In genomic region chr10:88913157-88913556, GRCh38 we compare ENCODE assay signal across 12 cellular contexts. TPM values are rescaled to one million over a fixed set of nuclear protein-coding genes. Genes with fewer than 3 reads are reported as not detected.
A peak's percentile ranks its signal among the peaks of the same experiment; 100 is the strongest.
DNase-seq lines count a peak whose midpoint lies in the region; ATAC-seq and TF ChIP-seq lines count a peak whose summit lies in the region.
"Had no signal": no experiment of that assay in that cellular context is flagged by ENCODE, and none has a peak within 500 bp of the region (broad histone marks: within the 10 kb centered on the region; RNA-seq: fewer than 3 reads in every experiment).

No MANE protein-coding gene starts in this region.

- TF ChIP-seq EP300 in gastroesophageal sphincter (IDR thresholded peaks at IDR 0.05) (no peak), sigmoid colon (IDR thresholded peaks at IDR 0.05) (no peak)

- no peaks in the 10 kb centered on the region for H3K36me3 ChIP-seq in HAP-1 (replicated peaks)
- no peaks in the 10 kb centered on the region for H3K36me3 ChIP-seq in gastroesophageal sphincter
- H3K36me3 ChIP-seq in sigmoid colon: no peaks in the 10 kb centered on the region
- H3K36me3 ChIP-seq: thoracic aorta had no signal

- TF ChIP-seq CTCF in gastroesophageal sphincter (IDR thresholded peaks at IDR 0.05): no peak
- no peak for TF ChIP-seq CTCF in sigmoid colon (IDR thresholded peaks at IDR 0.05)

- peak; percentile 77 for ATAC-seq in gastroesophageal sphincter
- ATAC-seq in GM21737 (IDR thresholded peaks at IDR 0.05; ENCODE audit: unreplicated experiment): no peak
- ATAC-seq in HG03108 (IDR thresholded peaks at IDR 0.05; ENCODE audit: unreplicated experiment): no peak

- TF ChIP-seq POLR2A in gastroesophageal sphincter (IDR thresholded peaks at IDR 0.05): no peak
- TF ChIP-seq POLR2A in sigmoid colon (IDR thresholded peaks at IDR 0.05): no peak

- no peaks in the 10 kb centered on the region for H3K27me3 ChIP-seq in HAP-1 (ENCODE audit: low read depth)
- H3K27me3 ChIP-seq in gastroesophageal sphincter: no peaks in the 10 kb centered on the region
- H3K27me3 ChIP-seq in sigmoid colon: no peaks in the 10 kb centered on the region

- no peak overlapping the region for H3K4me3 ChIP-seq in HAP-1
- H3K4me3 ChIP-seq in gastroesophageal sphincter: no peak overlapping the region
- H3K4me3 ChIP-seq in sigmoid colon: no peak overlapping the region
- H3K4me3 ChIP-seq: coronary artery, thoracic aorta had no signal

- peaks cover 9% of the 10 kb centered on the region for H3K4me1 ChIP-seq in HAP-1
- H3K4me1 ChIP-seq in gastroesophageal sphincter: peaks cover 0 to 11% (median 0%) of the 10 kb centered on the region in 3 donors
- H3K4me1 ChIP-seq in sigmoid colon: peaks cover 0 to 5% (median 0%) of the 10 kb centered on the region in 4 donors

- H3K27ac ChIP-seq in gastroesophageal sphincter (peak overlapping the region in 3 of 4 donors; percentile 13 to 64 (median 60)), sigmoid colon (peak overlapping the region; percentile 14 to 43 (median 32))
- H3K27ac ChIP-seq: thoracic aorta had no signal

- intact Hi-C loops in sigmoid colon (cut with DNase I): no loop called here

- in situ Hi-C loops in HAP-1 (cut with MboI; ENCODE audit: low sequenced_read_pairs): no loop called here

- WGBS in gastroesophageal sphincter (ENCODE audit: low coverage in 1 of 2), 2 donors: 43 to 82% methylated on average over 6 to 7 of the region's 9 CpGs
- 77 to 80% methylated on average over 9 of the region's 9 CpGs for whole genome bisulfite sequencing in sigmoid colon, 2 donors

- DNase-seq in HAP-1 (ENCODE audit: low spot score in 2 of 2): peak; percentile 76 to 86
- peak; percentile 31 for DNase-seq in NCI-H345 treated with DMSO at 0.1 percent for 48 hours (lab: John Stamatoyannopoulos, UW; ENCODE audit: unreplicated experiment)
- peak; percentile 67 for DNase-seq in sigmoid colon
- DNase-seq in HuH-7.5 (ENCODE audit: low spot score): no peak
- DNase-seq in T-helper 9 cell: no peak
- DNase-seq: CD4-positive, alpha-beta T cell; hypothalamus had no signal

- H3K9me3 ChIP-seq in HAP-1: no peaks in the 10 kb centered on the region
- no peaks in the 10 kb centered on the region for H3K9me3 ChIP-seq in gastroesophageal sphincter
- no peaks in the 10 kb centered on the region for H3K9me3 ChIP-seq in sigmoid colon
- H3K9me3 ChIP-seq: thoracic aorta had no signal

RNA-seq across cellular contexts. Expression of gene STAMBPL1, which starts 33.1 kb away (rescaled TPM):
- 10 to 100 TPM; 14.4 to 26.3 (median 22.3) TPM for total RNA-seq in gastroesophageal sphincter
- 10 to 100 TPM in 3 of 4 donors, 1 to 10 TPM in 1; 9.9 to 29.6 (median 13.2) TPM for total RNA-seq in sigmoid colon
- polyA plus RNA-seq in sigmoid colon: 10 to 100 TPM in 2 of 3 donors, 1 to 10 TPM in 1; 9.0 to 11.0 (median 10.6) TPM

RNA-seq across cellular contexts. Expression of gene ACTA2, which starts 39.4 kb away (rescaled TPM):
- total RNA-seq in gastroesophageal sphincter (1,000 to 10,000 TPM; 5,887 to 9,086 (median 7,887) TPM), sigmoid colon (1,000 to 10,000 TPM; 2,072 to 5,444 (median 3,070) TPM)
- polyA plus RNA-seq in sigmoid colon: 100 to 1,000 TPM in 1 of 3 donors, 10 to 100 TPM in 2; 43.7 to 237 (median 78.1) TPM

Comparison
In these comparisons a context has a peak if more than half of its experiments do, and no peak if none do; other contexts are left out.
1. DNase-seq: peak in HAP-1 (2 of 2), NCI-H345 treated with DMSO at 0.1 percent for 48 hours (single experiment) and sigmoid colon (single experiment); none in HuH-7.5 (single experiment) and T-helper 9 cell (single experiment).